In genomic region chr20:26009402-26010223, GRCh38 we compare ENCODE assay signal across 1 cellular context.
TF ChIP-seq lines count a peak whose summit lies in the region.
"Not testable (repeated sequence)": the region's sequence is repeated elsewhere in the genome, so short reads cannot be mapped to it uniquely, and the experiment has no call there.

No MANE protein-coding gene starts in this region.

TF ChIP-seq in HepG2, 621 proteins besides CTCF, POLR2A, EP300 and RAD21 (continued from another document and continues in another):
- TF ChIP-seq ZNF687 (CRISPR knock-in tag; IDR thresholded peaks at IDR 0.05), result peak; percentile 79
- TF ChIP-seq BRF2 (CRISPR knock-in tag; IDR thresholded peaks at IDR 0.05), result peak; percentile 60; the same call in 1 of the 2 replicates
- peak; percentile 92 for TF ChIP-seq CHD2 (IDR thresholded peaks at IDR 0.05; ENCODE audit: low read depth, low read length)
- TF ChIP-seq ZC3H4 (CRISPR knock-in tag; IDR thresholded peaks at IDR 0.05; ENCODE audit: borderline replicate concordance), result 0 out of 2 replicates have a peak, but pooled peaks have one; percentile 8
- TF ChIP-seq ELF3 (CRISPR knock-in tag; IDR thresholded peaks at IDR 0.05), result 0 out of 2 replicates have a peak, but pooled peaks have one; percentile 31
- TF ChIP-seq HMGXB3 (CRISPR knock-in tag; IDR thresholded peaks at IDR 0.05; ENCODE audit: borderline replicate concordance), result peak; percentile 67; the same call in 1 of the 2 replicates
- TF ChIP-seq MAF1 (CRISPR knock-in tag; IDR thresholded peaks at IDR 0.05; ENCODE audit: borderline replicate concordance), result 0 out of 2 replicates have a peak, but pooled peaks have one; percentile 29
- TF ChIP-seq SALL1 (CRISPR knock-in tag; IDR thresholded peaks at IDR 0.05), result peak; percentile 63; the same call in 1 of the 2 replicates
- TF ChIP-seq HOXD1 (CRISPR knock-in tag; IDR thresholded peaks at IDR 0.05), result peak; percentile 3; the same call in 1 of the 2 replicates
- TF ChIP-seq KDM5B (CRISPR knock-in tag; IDR thresholded peaks at IDR 0.05; ENCODE audit: borderline replicate concordance), result peak; percentile 48; the same call in 1 of the 2 replicates
- TF ChIP-seq DZIP1 (CRISPR knock-in tag; IDR thresholded peaks at IDR 0.05), result 0 out of 2 replicates have a peak, but pooled peaks have one; percentile 36
- TF ChIP-seq MYC (CRISPR knock-in tag; IDR thresholded peaks at IDR 0.05; ENCODE audit: borderline replicate concordance), result peak; percentile 50; the same call in 1 of the 2 replicates
- TF ChIP-seq POLR2AphosphoS5 (IDR thresholded peaks at IDR 0.05; ENCODE audit: low read depth, low read length), result peak; percentile 85
- 0 out of 2 replicates have a peak, but pooled peaks have one; percentile 6 for TF ChIP-seq HOXA3 (CRISPR knock-in tag; IDR thresholded peaks at IDR 0.05)
- TF ChIP-seq ZNF253 (CRISPR knock-in tag; IDR thresholded peaks at IDR 0.05; ENCODE audit: borderline replicate concordance), result peak; percentile 57; the same call in 1 of the 2 replicates
- peak; percentile 20; the same call in 1 of the 2 replicates for TF ChIP-seq CREM (IDR thresholded peaks at IDR 0.05)
- TF ChIP-seq CREM (CRISPR knock-in tag; IDR thresholded peaks at IDR 0.05), result not testable (repeated sequence)
- 0 out of 2 replicates have a peak, but pooled peaks have one; percentile 44 for TF ChIP-seq PAX8 (CRISPR knock-in tag; IDR thresholded peaks at IDR 0.05; ENCODE audit: borderline replicate concordance)
- 0 out of 2 replicates have a peak, but pooled peaks have one; percentile 20 for TF ChIP-seq ZNF362 (CRISPR knock-in tag; IDR thresholded peaks at IDR 0.05; ENCODE audit: borderline replicate concordance)
- 0 out of 2 replicates have a peak, but pooled peaks have one; percentile 51 for TF ChIP-seq ZNF451 (CRISPR knock-in tag; IDR thresholded peaks at IDR 0.05)
- peak; percentile 83; the same call in 1 of the 2 replicates for TF ChIP-seq ZNF605 (CRISPR knock-in tag; IDR thresholded peaks at IDR 0.05)
- peak; percentile 82 for TF ChIP-seq SALL2 (CRISPR knock-in tag; IDR thresholded peaks at IDR 0.05)
- TF ChIP-seq AGO1 (IDR thresholded peaks at IDR 0.05; ENCODE audit: low read depth, low read length, poor library complexity, severe bottlenecking), result peak; percentile 60
- 0 out of 2 replicates have a peak, but pooled peaks have one; percentile 41 for TF ChIP-seq ZNF280B (CRISPR knock-in tag; IDR thresholded peaks at IDR 0.05; ENCODE audit: borderline replicate concordance)
- TF ChIP-seq GABPB1 (CRISPR knock-in tag; IDR thresholded peaks at IDR 0.05), result peak; percentile 64; the same call in 1 of the 2 replicates
- 0 out of 2 replicates have a peak, but pooled peaks have one; percentile 37 for TF ChIP-seq POGZ (CRISPR knock-in tag; IDR thresholded peaks at IDR 0.05)
- TF ChIP-seq ZMYM2 (CRISPR knock-in tag; IDR thresholded peaks at IDR 0.05), result 0 out of 2 replicates have a peak, but pooled peaks have one; percentile 34
- 0 out of 2 replicates have a peak, but pooled peaks have one; percentile 10 for TF ChIP-seq TERF1 (CRISPR knock-in tag; IDR thresholded peaks at IDR 0.05)
- peak; percentile 11 for TF ChIP-seq BRD4 (CRISPR knock-in tag; IDR thresholded peaks at IDR 0.05)
- peak; percentile 26; the same call in 1 of the 2 replicates for TF ChIP-seq NFYC (CRISPR knock-in tag; IDR thresholded peaks at IDR 0.05)
- TF ChIP-seq ZNF17 (CRISPR knock-in tag; IDR thresholded peaks at IDR 0.05), result 0 out of 2 replicates have a peak, but pooled peaks have one; percentile 26
- peak; percentile 51; the same call in 1 of the 2 replicates for TF ChIP-seq ARHGAP35 (CRISPR knock-in tag; IDR thresholded peaks at IDR 0.05; ENCODE audit: borderline replicate concordance)
- TF ChIP-seq PRDM4 (CRISPR knock-in tag; IDR thresholded peaks at IDR 0.05; ENCODE audit: borderline replicate concordance), result 0 out of 2 replicates have a peak, but pooled peaks have one; percentile 48
- peak; percentile 68; the same call in 1 of the 2 replicates for TF ChIP-seq ZFP91 (CRISPR knock-in tag; IDR thresholded peaks at IDR 0.05; ENCODE audit: borderline replicate concordance)
